ENCODE assay signal across 31 cellular contexts in genomic region chr20:15656124-15656523, GRCh38.
A peak's percentile ranks its signal among the peaks of the same experiment; 100 is the strongest.
DNase-seq lines count a peak whose midpoint lies in the region; ATAC-seq, FAIRE-seq and TF ChIP-seq lines count a peak whose summit lies in the region.
"Had no signal": no experiment of that assay in that cellular context is flagged by ENCODE, and none has a peak within 500 bp of the region (broad histone marks: within the 10 kb centered on the region; RNA-seq: fewer than 3 reads in every experiment).

No MANE protein-coding gene starts in this region.

- no peaks in the 10 kb centered on the region for H3K27me3 Mint-ChIP-seq in osteocyte (ENCODE audit: unreplicated experiment)
- H3K27me3 Mint-ChIP-seq: activated CD8-positive, alpha-beta memory T cell treated with anti-CD3 and anti-CD28 coated beads, Interleukin-2, amount 10 ng/mL, durations not matched to agents 7 days and 5 days; activated naive CD8-positive, alpha-beta T cell treated with anti-CD3 and anti-CD28 coated beads, Interleukin-2, amount 10 ng/mL, durations not matched to agents 7 days and 5 days; central memory CD8-positive, alpha-beta T cell; T-helper 17 cell had no signal

- H3K4me1 ChIP-seq in GM23248 (ENCODE audit: insufficient read depth), result peaks cover 9% of the 10 kb centered on the region
- no peaks in the 10 kb centered on the region for H3K4me1 ChIP-seq in endothelial cell of umbilical vein (ENCODE audit: control insufficient read depth, extremely low read depth, insufficient read depth, low read length)
- no peaks in the 10 kb centered on the region for H3K4me1 ChIP-seq in left lung
- H3K4me1 ChIP-seq: BLaER1 treated with 17β-estradiol and CSF1 and Interleukin-3, amounts not matched to agents 10 nM and 100 nM; suprapubic skin; upper lobe of right lung had no signal

- H3K4me1 Mint-ChIP-seq in osteocyte (ENCODE audit: unreplicated experiment), result peaks cover 23% of the 10 kb centered on the region
- H3K4me1 Mint-ChIP-seq: activated CD8-positive, alpha-beta memory T cell treated with anti-CD3 and anti-CD28 coated beads, Interleukin-2, amount 10 ng/mL, durations not matched to agents 7 days and 5 days; activated naive CD8-positive, alpha-beta T cell treated with anti-CD3 and anti-CD28 coated beads, Interleukin-2, amount 10 ng/mL, durations not matched to agents 7 days and 5 days; central memory CD8-positive, alpha-beta T cell; T-helper 17 cell had no signal

- no peak for FAIRE-seq in endothelial cell of umbilical vein (lab: Jason Lieb, UNC)

- TF ChIP-seq POLR2A in endothelial cell of umbilical vein (IDR thresholded peaks at IDR 0.05; ENCODE audit: low read depth, low read length), result no peak

- H3K79me2 ChIP-seq in GM23248 (ENCODE audit: insufficient read depth) (no peaks in the 10 kb centered on the region), endothelial cell of umbilical vein (ENCODE audit: control insufficient read depth, insufficient read depth, low read length) (no peaks in the 10 kb centered on the region)

- H3K4me2 ChIP-seq in GM23248 (ENCODE audit: unreplicated experiment) (no peak overlapping the region), endothelial cell of umbilical vein (ENCODE audit: insufficient read depth, low read length) (no peak overlapping the region)
- H3K4me2 ChIP-seq: BLaER1 treated with 17β-estradiol and CSF1 and Interleukin-3, amounts not matched to agents 10 nM and 100 nM had no signal

- CTCF ChIA-PET in endothelial cell of umbilical vein (lab: Charles Lee), result interaction anchor here (1.0 to 3.7 kb wide), 4 partner anchors 13 to 1318 kb away, joined by 3 to 35 read pairs (median 4); partner anchors contain the start of gene FLRT3

- H3K9me1 ChIP-seq in endothelial cell of umbilical vein (replicated peaks; ENCODE audit: control insufficient read depth, extremely low read depth, insufficient read depth, low read length), result no peaks in the 10 kb centered on the region

- H2AFZ ChIP-seq in GM23248, result peak overlapping the region; percentile 37; the same call in 1 of the 2 replicates
- H2AFZ ChIP-seq in endothelial cell of umbilical vein (ENCODE audit: low read depth, low read length), result peak overlapping the region; percentile 51

- H3K4me3 ChIP-seq in GM23248 (no peak overlapping the region), SK-N-MC (peak overlapping the region; percentile 55), endothelial cell of umbilical vein (replicated peaks in 1 of 3; ENCODE audit: insufficient read depth in 1 of 3, low read depth in 1 of 3, low read length in 3 of 3) (no peak overlapping the region), left lung (no peak overlapping the region)
- H3K4me3 ChIP-seq: BLaER1 treated with 17β-estradiol and CSF1 and Interleukin-3, amounts not matched to agents 10 nM and 100 nM; skin epidermis; suprapubic skin; upper lobe of right lung had no signal

- TF ChIP-seq CTCF in endothelial cell of umbilical vein (IDR thresholded peaks at IDR 0.05; ENCODE audit: extremely low read depth in 1 of 2, insufficient read depth in 1 of 2, low read depth in 1 of 2, low read length in 2 of 2) (no peak), osteocyte (IDR thresholded peaks at IDR 0.05) (no peak), left lung (IDR thresholded peaks at IDR 0.05) (no peak)

- H4K20me1 ChIP-seq in GM23248 (ENCODE audit: insufficient read depth), result no peaks in the 10 kb centered on the region
- no peaks in the 10 kb centered on the region for H4K20me1 ChIP-seq in endothelial cell of umbilical vein (replicated peaks; ENCODE audit: control insufficient read depth, extremely low read depth, insufficient read depth, low read length)
- H4K20me1 ChIP-seq: BLaER1 treated with 17β-estradiol and CSF1 and Interleukin-3, amounts not matched to agents 10 nM and 100 nM had no signal

- DNase-seq in GM23248 (no peak), SK-N-MC (ENCODE audit: low read depth, low spot score) (no peak), endothelial cell of umbilical vein (ENCODE audit: low read depth, low spot score) (peak; percentile 17), osteocyte (ENCODE audit: extremely low spot score, unreplicated experiment) (no peak), retina (no peak), left lung (no peak)
- no peak for DNase-seq in effector CD4-positive, alpha-beta T cell
- DNase-seq: activated CD4-positive, alpha-beta T cell treated with anti-CD3 and anti-CD28 coated beads, Interleukin-2, amount 50 U/mL, for 4 hours; activated CD8-positive, alpha-beta memory T cell treated with anti-CD3 and anti-CD28 coated beads, Interleukin-2, amount 10 ng/mL, durations not matched to agents 7 days and 5 days; activated gamma-delta T cell treated with Interleukin-2 at 50 U/mL for 16 hours; activated naive CD8-positive, alpha-beta T cell treated with anti-CD3 and anti-CD28 coated beads, Interleukin-2, amount 10 ng/mL, durations not matched to agents 7 days and 5 days; activated T-cell treated with anti-CD3 and anti-CD28 coated beads, Interleukin-2, amount 50 U/mL, for 4 hours; Caco-2; foreskin melanocyte; GDM1; left cardiac atrium; mesenchymal stem cell; NCI-H1092; NCI-H1694; NCI-H2171; NCI-H510A; RPMI8226; stimulated activated naive CD4-positive, alpha-beta T cell; T-helper 17 cell; upper lobe of right lung had no signal

- no peaks in the 10 kb centered on the region for H3K36me3 Mint-ChIP-seq in osteocyte (ENCODE audit: unreplicated experiment)
- H3K36me3 Mint-ChIP-seq: activated CD8-positive, alpha-beta memory T cell treated with anti-CD3 and anti-CD28 coated beads, Interleukin-2, amount 10 ng/mL, durations not matched to agents 7 days and 5 days; activated naive CD8-positive, alpha-beta T cell treated with anti-CD3 and anti-CD28 coated beads, Interleukin-2, amount 10 ng/mL, durations not matched to agents 7 days and 5 days had no signal

- H3K9ac ChIP-seq in GM23248 (no peak overlapping the region), SK-N-MC (ENCODE audit: insufficient read length) (peak overlapping the region; percentile 8), endothelial cell of umbilical vein (replicated peaks; ENCODE audit: extremely low read depth, insufficient read depth, low read length) (no peak overlapping the region)
- H3K9ac ChIP-seq: BLaER1 treated with 17β-estradiol and CSF1 and Interleukin-3, amounts not matched to agents 10 nM and 100 nM had no signal

- H3K36me3 ChIP-seq in GM23248 (ENCODE audit: low read depth) (no peaks in the 10 kb centered on the region), SK-N-MC (ENCODE audit: insufficient read depth, low read length) (no peaks in the 10 kb centered on the region), endothelial cell of umbilical vein (ENCODE audit: control insufficient read depth in 2 of 2, extremely low read depth in 1 of 2, insufficient read depth in 2 of 2, low read length in 2 of 2) (no peaks in the 10 kb centered on the region), left lung (no peaks in the 10 kb centered on the region)
- H3K36me3 ChIP-seq: BLaER1 treated with 17β-estradiol and CSF1 and Interleukin-3, amounts not matched to agents 10 nM and 100 nM; suprapubic skin; upper lobe of right lung had no signal

- H3K4me3 Mint-ChIP-seq in osteocyte (ENCODE audit: unreplicated experiment), result no peak overlapping the region
- H3K4me3 Mint-ChIP-seq: activated CD8-positive, alpha-beta memory T cell treated with anti-CD3 and anti-CD28 coated beads, Interleukin-2, amount 10 ng/mL, durations not matched to agents 7 days and 5 days; activated naive CD8-positive, alpha-beta T cell treated with anti-CD3 and anti-CD28 coated beads, Interleukin-2, amount 10 ng/mL, durations not matched to agents 7 days and 5 days; activated T-cell treated with anti-CD3 and anti-CD28 coated beads, Interleukin-2, amount 50 U/mL, for 4 hours; central memory CD8-positive, alpha-beta T cell; T-helper 17 cell had no signal

- H3F3A ChIP-seq in GM23248 (ENCODE audit: insufficient read depth), result peaks cover 7% of the 10 kb centered on the region; the same call in 1 of the 2 replicates

- H3K9me2 ChIP-seq in GM23248 (ENCODE audit: insufficient read depth), result no peaks in the 10 kb centered on the region

- no peaks in the 10 kb centered on the region for H3K9me3 Mint-ChIP-seq in osteocyte (ENCODE audit: unreplicated experiment)
- H3K9me3 Mint-ChIP-seq: central memory CD8-positive, alpha-beta T cell had no signal

- 69 to 78% methylated on average over 2 of the region's 2 CpGs for WGBS in GM23248 (ENCODE audit: low coverage in 1 of 2, low lambda C conversion rate in 2 of 2, missing lambda C conversion rate in 2 of 2), 2 experiments

- H3K27ac Mint-ChIP-seq in osteocyte (ENCODE audit: unreplicated experiment), result peak overlapping the region; percentile 9
- H3K27ac Mint-ChIP-seq: activated CD8-positive, alpha-beta memory T cell treated with anti-CD3 and anti-CD28 coated beads, Interleukin-2, amount 10 ng/mL, durations not matched to agents 7 days and 5 days; activated naive CD8-positive, alpha-beta T cell treated with anti-CD3 and anti-CD28 coated beads, Interleukin-2, amount 10 ng/mL, durations not matched to agents 7 days and 5 days; T-helper 17 cell had no signal

- no TSS peak for BruUV-seq in endothelial cell of umbilical vein (replicated peaks; lab: Mats Ljungman, UMichigan)

- dilution Hi-C loops in endothelial cell of umbilical vein (cut with MboI; ENCODE audit: extremely low pct_ligation_motif_present, low sequenced_read_pairs), result no loop called here

- no peaks in the 10 kb centered on the region for H3K27me3 ChIP-seq in GM23248 (replicated peaks; ENCODE audit: insufficient read depth)
- no peaks in the 10 kb centered on the region for H3K27me3 ChIP-seq in endothelial cell of umbilical vein (ENCODE audit: control insufficient read depth in 2 of 2, insufficient read depth in 2 of 2, low read length in 2 of 2)
- H3K27me3 ChIP-seq in left lung, result no peaks in the 10 kb centered on the region
- H3K27me3 ChIP-seq: BLaER1 treated with 17β-estradiol and CSF1 and Interleukin-3, amounts not matched to agents 10 nM and 100 nM; suprapubic skin; upper lobe of right lung had no signal

- intact Hi-C loops in endothelial cell of umbilical vein (cut with micrococcal nuclease) (no loop called here), left lung (cut with DNase I) (no loop called here)

- ATAC-seq in GM21723 (IDR thresholded peaks at IDR 0.05; ENCODE audit: unreplicated experiment) (no peak), left lung (no peak)
- ATAC-seq: activated CD4-positive, CD25-positive, alpha-beta regulatory T cell treated with anti-CD3 and anti-CD28 coated beads, Interleukin-2, amount 50 U/mL, for 24 hours; activated CD8-positive, alpha-beta memory T cell treated with anti-CD3 and anti-CD28 coated beads, Interleukin-2, amount 10 ng/mL, durations not matched to agents 7 days and 5 days; activated T-cell treated with anti-CD3 and anti-CD28 coated beads, Interleukin-2, amount 50 U/mL, for 4 hours; left cardiac atrium; T-helper 17 cell; upper lobe of right lung had no signal

- in situ Hi-C loops in GM23248 (cut with MboI), result no loop called here

- H3K9me3 ChIP-seq in GM23248 (ENCODE audit: low read depth) (no peaks in the 10 kb centered on the region), SK-N-MC (ENCODE audit: low read depth, low read length) (no peaks in the 10 kb centered on the region), endothelial cell of umbilical vein (replicated peaks; ENCODE audit: control insufficient read depth, insufficient read depth, low read length) (no peaks in the 10 kb centered on the region), left lung (no peaks in the 10 kb centered on the region)
- H3K9me3 ChIP-seq: BLaER1 treated with 17β-estradiol and CSF1 and Interleukin-3, amounts not matched to agents 10 nM and 100 nM; Caco-2; suprapubic skin; upper lobe of right lung had no signal

- no peak overlapping the region for H3K27ac ChIP-seq in GM23248
- peak overlapping the region; percentile 77 for H3K27ac ChIP-seq in SK-N-MC
- H3K27ac ChIP-seq in endothelial cell of umbilical vein (ENCODE audit: insufficient read depth, low read depth, low read length), result no peak overlapping the region
- no peak overlapping the region for H3K27ac ChIP-seq in left lung
- H3K27ac ChIP-seq: BLaER1 treated with 17β-estradiol and CSF1 and Interleukin-3, amounts not matched to agents 10 nM and 100 nM; skin epidermis; suprapubic skin; upper lobe of right lung had no signal

- POLR2A ChIA-PET in endothelial cell of umbilical vein (lab: Charles Lee), result no interaction called here
